15 cellular contexts compared by ENCODE assay signal in genomic region chr12:124695861-124696260, GRCh38.
A peak's percentile ranks its signal among the peaks of the same experiment; 100 is the strongest.
DNase-seq lines count a peak whose midpoint lies in the region; ATAC-seq and TF ChIP-seq lines count a peak whose summit lies in the region.
"Had no signal": no experiment of that assay in that cellular context is flagged by ENCODE, and none has a peak within 500 bp of the region (broad histone marks: within the 10 kb centered on the region; RNA-seq: fewer than 3 reads in every experiment).

No MANE protein-coding gene starts in this region.

- no peaks in the 10 kb centered on the region for H3K27me3 ChIP-seq in GM23338 (ENCODE audit: insufficient read depth)
- H3K27me3 ChIP-seq in PC-3 (ENCODE audit: low read length): no peaks in the 10 kb centered on the region
- H3K27me3 ChIP-seq in endodermal cell (ENCODE audit: control insufficient read depth, insufficient read depth, low read length, poor library complexity, severe bottlenecking): no peaks in the 10 kb centered on the region
- H3K27me3 ChIP-seq: SJSA1, stomach had no signal

- BruUV-seq in PC-3 (replicated peaks; lab: Mats Ljungman, UMichigan): no TSS peak

- TF ChIP-seq CTCF in GM23338 (conservative IDR thresholded peaks at IDR 0.05; ENCODE audit: low read depth in 2 of 2): no peak
- no peak for TF ChIP-seq CTCF in PC-3 (conservative IDR thresholded peaks at IDR 0.05; ENCODE audit: low read depth, low read length)
- TF ChIP-seq CTCF in endodermal cell (conservative IDR thresholded peaks at IDR 0.05): no peak
- TF ChIP-seq CTCF in nephron progenitor cell (IDR thresholded peaks at IDR 0.05): no peak
- no peak for TF ChIP-seq CTCF in GM10248 (IDR thresholded peaks at IDR 0.05; ENCODE audit: control extremely low read depth, extremely low read depth, low read depth, missing control alignments)

- DNase-seq in GM23338 (ENCODE audit: low spot score) (no peak), PC-3 (peak; percentile 39), endodermal cell (peak; percentile 85), nephron progenitor cell (no peak), GM10248 (ENCODE audit: extremely low spot score) (no peak), NCI-H345 treated with DMSO at 0.1 percent for 48 hours (lab: John Stamatoyannopoulos, UW; ENCODE audit: unreplicated experiment) (no peak)
- DNase-seq in activated CD4-positive, alpha-beta T cell treated with anti-CD3 and anti-CD28 coated beads, Interleukin-2, amount 50 U/mL, for 4 hours: no peak
- DNase-seq: activated T-cell treated with anti-CD3 and anti-CD28 coated beads, Interleukin-2, amount 50 U/mL, for 4 hours; CD4-positive, alpha-beta memory T cell; HCEC 1CT; stomach had no signal

- H3F3A ChIP-seq in GM23338 (replicated peaks; ENCODE audit: low read depth) (no peaks in the 10 kb centered on the region; the same call in 1 of the 2 replicates), PC-3 (ENCODE audit: low read length, unreplicated experiment) (no peaks in the 10 kb centered on the region)

- intact Hi-C loops in PC-3 (cut with micrococcal nuclease): no loop called here

- CTCF ChIA-PET in PC-3 (lab: Charles Lee): no interaction called here
- CTCF ChIA-PET in GM10248 (lab: Yijun Ruan, JAX): interaction anchor here (1.1 kb wide), 1 partner anchor 14 kb away, joined by 4 read pairs; no protein-coding TSS in a partner anchor

- H3K9me2 ChIP-seq in GM23338 (ENCODE audit: insufficient read depth) (no peaks in the 10 kb centered on the region), PC-3 (replicated peaks; ENCODE audit: low read length) (no peaks in the 10 kb centered on the region)

- 75 to 92% methylated on average over 2 to 5 of the region's 5 CpGs for WGBS in endodermal cell (ENCODE audit: insufficient coverage in 1 of 2, insufficient read length in 1 of 2), 2 experiments

- no peaks in the 10 kb centered on the region for H3K36me3 ChIP-seq in GM23338 (ENCODE audit: insufficient read depth)
- no peaks in the 10 kb centered on the region for H3K36me3 ChIP-seq in PC-3 (ENCODE audit: low read depth, low read length)
- H3K36me3 ChIP-seq in endodermal cell (ENCODE audit: control insufficient read depth, insufficient read depth, low read length): no peaks in the 10 kb centered on the region
- H3K36me3 ChIP-seq: prostate gland, SJSA1, stomach had no signal

- H3K9me3 Mint-ChIP-seq in GM23338 (peaks cover 10% of the 10 kb centered on the region; the same call in 1 of the 3 replicates), endodermal cell (peaks cover 2% of the 10 kb centered on the region), nephron progenitor cell (peaks cover 29% of the 10 kb centered on the region)
- H3K9me3 Mint-ChIP-seq: activated T-cell treated with anti-CD3 and anti-CD28 coated beads, Interleukin-2, amount 50 U/mL, for 4 hours had no signal

- no peak overlapping the region for H3K27ac Mint-ChIP-seq in GM23338
- H3K27ac Mint-ChIP-seq in endodermal cell: no peak overlapping the region
- H3K27ac Mint-ChIP-seq in nephron progenitor cell: no peak overlapping the region
- H3K27ac Mint-ChIP-seq: CD4-positive, alpha-beta memory T cell; WTC11 had no signal

- H4K20me1 ChIP-seq in GM23338 (replicated peaks; ENCODE audit: insufficient read depth) (no peaks in the 10 kb centered on the region), PC-3 (ENCODE audit: low read length) (no peaks in the 10 kb centered on the region)

- POLR2A ChIA-PET in PC-3 (lab: Charles Lee; ENCODE audit: unreplicated experiment) (no interaction called here), GM10248 (lab: Yijun Ruan, JAX) (no interaction called here)

- H3K9ac ChIP-seq in PC-3 (ENCODE audit: low read length) (no peak overlapping the region), endodermal cell (ENCODE audit: extremely low read depth, low read length, poor library complexity, severe bottlenecking) (no peak overlapping the region)

- H3K4me1 Mint-ChIP-seq in GM23338 (0 out of 3 replicates have a peak, but pooled peaks cover 3% of the 10 kb centered on the region), endodermal cell (peaks cover 6% of the 10 kb centered on the region), nephron progenitor cell (peaks cover 28% of the 10 kb centered on the region)

- H3K36me3 Mint-ChIP-seq in GM23338 (ENCODE audit: low read depth) (no peaks in the 10 kb centered on the region), endodermal cell (ENCODE audit: low read depth) (no peaks in the 10 kb centered on the region), nephron progenitor cell (ENCODE audit: low read depth) (no peaks in the 10 kb centered on the region)
- H3K36me3 Mint-ChIP-seq: WTC11 had no signal

- no peak overlapping the region for H3K27ac ChIP-seq in GM23338 (ENCODE audit: low read depth)
- no peak overlapping the region for H3K27ac ChIP-seq in PC-3 (ENCODE audit: low read length)
- H3K27ac ChIP-seq in endodermal cell (ENCODE audit: low read depth, low read length): no peak overlapping the region
- H3K27ac ChIP-seq: SJSA1 had no signal

- H3K4me3 Mint-ChIP-seq in GM23338 (no peak overlapping the region), endodermal cell (no peak overlapping the region), nephron progenitor cell (peak overlapping the region; percentile 53)
- H3K4me3 Mint-ChIP-seq: activated T-cell treated with anti-CD3 and anti-CD28 coated beads, Interleukin-2, amount 50 U/mL, for 4 hours; CD4-positive, alpha-beta memory T cell; IgD-negative memory B cell; WTC11 had no signal

- ATAC-seq in GM23338 (peak; percentile 69), PC-3 (no peak)
- ATAC-seq: activated T-cell treated with anti-CD3 and anti-CD28 coated beads, Interleukin-2, amount 50 U/mL, for 4 hours had no signal

- no peak overlapping the region for H2AFZ ChIP-seq in GM23338
- no peak overlapping the region for H2AFZ ChIP-seq in PC-3 (ENCODE audit: low read length)

- no peak overlapping the region for H3K4me2 ChIP-seq in GM23338
- no peak overlapping the region for H3K4me2 ChIP-seq in PC-3 (ENCODE audit: low read length)

- no peaks in the 10 kb centered on the region for H3K79me2 ChIP-seq in GM23338 (replicated peaks; ENCODE audit: insufficient read depth)
- H3K79me2 ChIP-seq in PC-3 (ENCODE audit: low read length): no peaks in the 10 kb centered on the region

- H3K4me1 ChIP-seq in GM23338 (ENCODE audit: insufficient read depth) (no peaks in the 10 kb centered on the region), PC-3 (ENCODE audit: insufficient read depth, low read length) (no peaks in the 10 kb centered on the region), endodermal cell (ENCODE audit: control insufficient read depth, insufficient read depth, low read length) (peaks cover 4% of the 10 kb centered on the region)
- H3K4me1 ChIP-seq: prostate gland had no signal

- no peaks in the 10 kb centered on the region for H3K9me3 ChIP-seq in PC-3 (ENCODE audit: low read length)
- no peaks in the 10 kb centered on the region for H3K9me3 ChIP-seq in endodermal cell (ENCODE audit: control insufficient read depth, low read length)
- H3K9me3 ChIP-seq: prostate gland, SJSA1 had no signal

- H3K27me3 Mint-ChIP-seq in GM23338 (ENCODE audit: insufficient read depth, low read depth, poor library complexity) (peaks cover 12% of the 10 kb centered on the region), endodermal cell (ENCODE audit: insufficient read depth) (no peaks in the 10 kb centered on the region), nephron progenitor cell (ENCODE audit: low read depth, poor library complexity) (peaks cover 37% of the 10 kb centered on the region)

- H3K4me3 ChIP-seq in GM23338: no peak overlapping the region
- H3K4me3 ChIP-seq in PC-3 (ENCODE audit: low read length): no peak overlapping the region
- H3K4me3 ChIP-seq in endodermal cell (ENCODE audit: low read length): no peak overlapping the region
- H3K4me3 ChIP-seq: prostate gland, SJSA1, stomach had no signal

TF ChIP-seq in GM23338, 12 proteins besides CTCF, POLR2A, EP300 and RAD21:
- TF ChIP-seq REST (IDR thresholded peaks at IDR 0.05; ENCODE audit: unreplicated experiment) (peak; percentile 77), STAT1 (IDR thresholded peaks at IDR 0.05; ENCODE audit: unreplicated experiment) (no peak)
TF ChIP-seq in GM23338: peak in this region for 1.

Comparison
In these comparisons a context has a peak if more than half of its experiments do, and no peak if none do; other contexts are left out.
1. DNase-seq: peak in PC-3 (single experiment) and endodermal cell (single experiment); none in GM23338 (single experiment), nephron progenitor cell (single experiment), GM10248 (single experiment), activated CD4-positive, alpha-beta T cell treated with anti-CD3 and anti-CD28 coated beads, Interleukin-2, amount 50 U/mL, for 4 hours (0 of 2) and NCI-H345 treated with DMSO at 0.1 percent for 48 hours (single experiment).